ENCODE assay signal across 1 cellular context in genomic region chr2:98730851-98731708, GRCh38.
A peak's percentile ranks its signal among the peaks of the same experiment; 100 is the strongest.
TF ChIP-seq lines count a peak whose summit lies in the region.

Gene MGAT4A (minus strand): TSS chr2:98731132. CDS start chr2:98726332, 4,800 bp downstream.

TF ChIP-seq in H1, 55 proteins besides CTCF, POLR2A, EP300 and RAD21 (continued from another document):
- no peak for TF ChIP-seq CHD7 (IDR thresholded peaks at IDR 0.05; ENCODE audit: insufficient replicate concordance, low read length)
- TF ChIP-seq NANOG (IDR thresholded peaks at IDR 0.05; ENCODE audit: insufficient read depth, low read depth, low read length, poor library complexity, severe bottlenecking) = no peak
- no peak for TF ChIP-seq SP2 (IDR thresholded peaks at IDR 0.05; ENCODE audit: low read length)
- TF ChIP-seq CBX8 (IDR thresholded peaks at IDR 0.05; ENCODE audit: borderline replicate concordance, low read depth, low read length) = no peak
- no peak for TF ChIP-seq CHD2 (IDR thresholded peaks at IDR 0.05; ENCODE audit: low read length)
- TF ChIP-seq CTBP2 (IDR thresholded peaks at IDR 0.05; ENCODE audit: borderline replicate concordance, insufficient read depth, insufficient read length, low read length) = no peak
- TF ChIP-seq TEAD4 (IDR thresholded peaks at IDR 0.05; ENCODE audit: low read depth, low read length) = no peak
- no peak for TF ChIP-seq CEBPB (IDR thresholded peaks at IDR 0.05; ENCODE audit: low read depth, low read length)
- no peak for TF ChIP-seq ATF2 (IDR thresholded peaks at IDR 0.05; ENCODE audit: low read length)
- TF ChIP-seq SIX5 (IDR thresholded peaks at IDR 0.05; ENCODE audit: low read depth, low read length) = no peak
- peak; percentile 39 for TF ChIP-seq PHF8 (conservative IDR thresholded peaks at IDR 0.05; ENCODE audit: low read depth, low read length)
- peak; percentile 99 for TF ChIP-seq KDM4A (IDR thresholded peaks at IDR 0.05; ENCODE audit: low read depth, low read length, severe bottlenecking)
